Comparison of ENCODE assay signal across 9 cellular contexts in the genomic region with DNA sequence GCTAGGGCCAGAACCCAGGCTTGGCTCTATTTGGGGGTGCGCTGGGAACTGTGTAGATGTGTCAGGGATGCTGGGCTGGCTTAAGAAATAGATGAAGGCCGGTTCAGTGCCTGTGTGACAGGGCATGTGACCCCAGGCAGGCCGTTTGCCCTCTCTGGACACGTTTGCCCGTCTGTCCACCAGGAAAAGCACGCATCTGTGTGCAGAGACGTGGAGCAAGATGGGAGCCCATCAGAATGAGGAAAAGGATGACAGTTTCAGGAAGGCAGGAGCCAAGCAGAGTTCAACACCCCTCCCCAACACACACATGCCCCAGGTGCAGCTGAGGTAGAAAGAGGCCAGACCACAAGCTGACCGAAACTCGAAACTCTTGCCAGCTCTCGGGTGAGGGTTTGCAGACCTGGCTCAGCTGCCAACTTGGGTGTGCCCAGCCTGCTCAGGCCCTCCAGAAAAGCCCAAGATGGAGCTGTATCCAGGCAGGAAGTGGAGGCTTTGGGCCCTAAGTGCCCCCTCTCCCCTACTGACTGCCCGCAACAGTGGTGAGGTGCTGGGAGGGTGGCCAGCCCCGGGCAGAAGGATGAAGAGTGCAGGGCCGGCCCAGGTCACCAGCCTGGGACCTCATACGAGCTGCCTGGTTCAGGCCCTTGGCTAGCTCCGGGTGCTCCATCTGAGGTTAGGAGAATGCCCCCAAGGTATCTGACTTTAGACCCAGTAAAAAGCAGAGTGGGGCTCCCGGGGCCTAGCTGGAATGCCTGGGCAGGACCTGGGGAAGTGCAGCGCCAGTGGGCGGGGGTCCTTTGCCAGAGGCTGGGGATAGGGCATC. TPM values are rescaled to one million over a fixed set of nuclear protein-coding genes. Genes with fewer than 3 reads are reported as not detected.
DNase-seq lines count a peak whose midpoint lies in the region; ATAC-seq and TF ChIP-seq lines count a peak whose summit lies in the region.
"Had no signal": no experiment of that assay in that cellular context is flagged by ENCODE, and none has a peak within 500 bp of the region (broad histone marks: within the 10 kb centered on the region; RNA-seq: fewer than 3 reads in every experiment).

No MANE protein-coding gene starts in this region.

- POLR2A ChIA-PET in CD8-positive, alpha-beta T cell (lab: Charles Lee) = no interaction called here

- ATAC-seq in CD8-positive, alpha-beta T cell = no peak
- no peak for ATAC-seq in T-helper 17 cell

- H3K79me1 ChIP-seq in mesendoderm (ENCODE audit: low read length) = no peaks in the 10 kb centered on the region

- no peak overlapping the region for H3K4ac ChIP-seq in mesendoderm (ENCODE audit: low read depth, low read length)

- peak overlapping the region; percentile 83 for H2BK5ac ChIP-seq in mesendoderm (ENCODE audit: low read length)

- H3K4me1 ChIP-seq in CD8-positive, alpha-beta T cell (ENCODE audit: insufficient read depth, low read length) = no peaks in the 10 kb centered on the region
- peaks cover 14% of the 10 kb centered on the region for H3K4me1 ChIP-seq in mesendoderm (ENCODE audit: control insufficient read depth, low read depth, low read length)

- CTCF ChIA-PET in CD8-positive, alpha-beta T cell (lab: Charles Lee) = interaction anchor here (1.0 to 1.5 kb wide), 8 partner anchors 15 to 340 kb away, joined by 3 to 5 read pairs (median 3); a partner anchor contains a TSS

- H2BK15ac ChIP-seq in mesendoderm (replicated peaks; ENCODE audit: low read depth) = no peak overlapping the region

- no peaks in the 10 kb centered on the region for H3K9me3 ChIP-seq in CD8-positive, alpha-beta T cell (ENCODE audit: low read length)
- no peaks in the 10 kb centered on the region for H3K9me3 ChIP-seq in T-helper 17 cell (ENCODE audit: control insufficient read depth, low read length, poor library complexity, severe bottlenecking)

- H3K27me3 ChIP-seq in CD8-positive, alpha-beta T cell (ENCODE audit: insufficient read depth, low read length) = no peaks in the 10 kb centered on the region
- H3K27me3 ChIP-seq in mesendoderm (ENCODE audit: insufficient read depth, low read length, poor library complexity) = no peaks in the 10 kb centered on the region

- H3K4me3 ChIP-seq in CD8-positive, alpha-beta T cell (ENCODE audit: low read depth, low read length) = no peak overlapping the region
- no peak overlapping the region for H3K4me3 ChIP-seq in mesendoderm (ENCODE audit: low read length)

- no peak overlapping the region for H3K18ac ChIP-seq in mesendoderm (ENCODE audit: low read length)

- no peak overlapping the region for H4K8ac ChIP-seq in mesendoderm (ENCODE audit: low read depth, low read length)

- no peaks in the 10 kb centered on the region for H3K4me1 Mint-ChIP-seq in CD8-positive, alpha-beta T cell (ENCODE audit: low read depth)
- H3K4me1 Mint-ChIP-seq in HFFc6 (ENCODE audit: low read depth) = peaks cover 18% of the 10 kb centered on the region
- peaks cover 5% of the 10 kb centered on the region for H3K4me1 Mint-ChIP-seq in T-helper 17 cell
- H3K4me1 Mint-ChIP-seq: activated naive CD8-positive, alpha-beta T cell treated with anti-CD3 and anti-CD28 coated beads, Interleukin-2, amount 50 U/mL, for 24 hours had no signal

- H3K4me3 Mint-ChIP-seq in CD8-positive, alpha-beta T cell = no peak overlapping the region
- no peak overlapping the region for H3K4me3 Mint-ChIP-seq in HFFc6
- H3K4me3 Mint-ChIP-seq in T-helper 17 cell = no peak overlapping the region
- H3K4me3 Mint-ChIP-seq: activated naive CD8-positive, alpha-beta T cell treated with anti-CD3 and anti-CD28 coated beads, Interleukin-2, amount 50 U/mL, for 24 hours had no signal

- no peak overlapping the region for H4K5ac ChIP-seq in mesendoderm (ENCODE audit: low read length)

- no peak overlapping the region for H3K4me2 ChIP-seq in mesendoderm (ENCODE audit: low read length)

- H3K36me3 Mint-ChIP-seq in CD8-positive, alpha-beta T cell = no peaks in the 10 kb centered on the region
- H3K36me3 Mint-ChIP-seq in HFFc6 (ENCODE audit: low read depth) (no peaks in the 10 kb centered on the region), T-helper 17 cell (ENCODE audit: low read depth) (no peaks in the 10 kb centered on the region)

- intact Hi-C loops in CD8-positive, alpha-beta T cell (cut with DNase I, micrococcal nuclease) = loop anchor here in 1 of 2 experiments (5.0 kb wide), 1 partner anchor 311 kb away; no protein-coding TSS in a partner anchor

- peak overlapping the region; percentile 85 for H2AK5ac ChIP-seq in mesendoderm (ENCODE audit: low read length)

- H3K9me3 Mint-ChIP-seq in CD8-positive, alpha-beta T cell = no peaks in the 10 kb centered on the region
- no peaks in the 10 kb centered on the region for H3K9me3 Mint-ChIP-seq in HFFc6
- H3K9me3 Mint-ChIP-seq: activated naive CD8-positive, alpha-beta T cell treated with anti-CD3 and anti-CD28 coated beads, Interleukin-2, amount 50 U/mL, for 24 hours had no signal

- no CpG with 5 or more reads among the region's 18 CpGs for WGBS in mesendoderm (ENCODE audit: extremely low coverage, insufficient coverage, low lambda C conversion rate)

- peak; percentile 1 for TF ChIP-seq CTCF in CD8-positive, alpha-beta T cell (IDR thresholded peaks at IDR 0.05)
- TF ChIP-seq CTCF in HFFc6 (IDR thresholded peaks at IDR 0.05) = peak; percentile 71

- H3K36me3 ChIP-seq in CD8-positive, alpha-beta T cell (ENCODE audit: insufficient read depth, low read length) = no peaks in the 10 kb centered on the region
- H3K36me3 ChIP-seq in mesendoderm (ENCODE audit: control insufficient read depth, insufficient read depth, low read length) = no peaks in the 10 kb centered on the region

- H3K56ac ChIP-seq in mesendoderm (ENCODE audit: low read length) = peak overlapping the region; percentile 83

- H2BK120ac ChIP-seq in mesendoderm (ENCODE audit: low read depth, low read length) = no peak overlapping the region

- no peak overlapping the region for H3K23ac ChIP-seq in mesendoderm (ENCODE audit: low read length)

- H3K9ac ChIP-seq in mesendoderm (ENCODE audit: low read length) = peak overlapping the region; percentile 31

- no peak overlapping the region for H3K27ac Mint-ChIP-seq in CD8-positive, alpha-beta T cell
- H3K27ac Mint-ChIP-seq in HFFc6 (no peak overlapping the region), T-helper 17 cell (peak overlapping the region; percentile 39)
- H3K27ac Mint-ChIP-seq: activated naive CD8-positive, alpha-beta T cell treated with anti-CD3 and anti-CD28 coated beads, Interleukin-2, amount 50 U/mL, for 24 hours had no signal

- H3K27ac ChIP-seq in CD8-positive, alpha-beta T cell (ENCODE audit: low read depth, low read length) = no peak overlapping the region
- no peak overlapping the region for H3K27ac ChIP-seq in mesendoderm (ENCODE audit: low read depth, low read length)

- H3K27me3 Mint-ChIP-seq in CD8-positive, alpha-beta T cell (ENCODE audit: low read depth) = peaks cover 3% of the 10 kb centered on the region
- H3K27me3 Mint-ChIP-seq in HFFc6 (ENCODE audit: insufficient read depth) (peaks cover under 1% of the 10 kb centered on the region; the same call in 1 of the 2 replicates), T-helper 17 cell (peaks cover 23% of the 10 kb centered on the region)

- DNase-seq in CD8-positive, alpha-beta T cell = no peak
- DNase-seq in HFFc6 (no peak), T-helper 17 cell (no peak), mesendoderm (no peak), SW 1271 (lab: John Stamatoyannopoulos, UW) (no peak), NCI-H1105 treated with DMSO at 0.1 percent for 48 hours (lab: John Stamatoyannopoulos, UW) (no peak), epidermal melanocyte (ENCODE audit: insufficient read length, low spot score) (no peak), NCI-H2107 treated with DMSO at 0.1 percent for 48 hours (lab: John Stamatoyannopoulos, UW; ENCODE audit: unreplicated experiment) (no peak)

- no peaks in the 10 kb centered on the region for H3K79me2 ChIP-seq in mesendoderm (ENCODE audit: control insufficient read depth, insufficient read depth, low read length)

RNA-seq across cellular contexts. Expression of a gene that starts 10.2 kb away (rescaled TPM):
- total RNA-seq in CD8-positive, alpha-beta T cell = under 1 TPM; 0.19 to 0.24 TPM
- total RNA-seq in HFFc6 (2021; fragmentation: NEBNext Ultra II Directional; extraction: Animal tissue kit (Norgen Biotek cat#: 25700)) = under 1 TPM; 0.13 to 0.57 (median 0.26) TPM
- not detected for total RNA-seq in T-helper 17 cell
- 0.65 TPM for polyA plus RNA-seq in mesendoderm (2013, experiment 1 of 2)
- polyA plus RNA-seq in mesendoderm (2013, experiment 2 of 2) = 0.43 TPM

RNA-seq across cellular contexts. Expression of a gene that starts 14.9 kb away (rescaled TPM):
- not detected for total RNA-seq in CD8-positive, alpha-beta T cell
- under 1 TPM in 3 of 6 experiments, not detected in 3; 0.19 to 0.26 (median 0.21) TPM for total RNA-seq in HFFc6 (2021; fragmentation: NEBNext Ultra II Directional; extraction: Animal tissue kit (Norgen Biotek cat#: 25700))
- not detected for total RNA-seq in T-helper 17 cell
- polyA plus RNA-seq in mesendoderm (2013, experiment 1 of 2) = 0.56 TPM
- polyA plus RNA-seq in mesendoderm (2013, experiment 2 of 2) = 0.38 TPM

RNA-seq across cellular contexts. Expression of a gene that starts 53.4 kb away (rescaled TPM):
- under 1 TPM; 0.19 to 0.43 TPM for total RNA-seq in CD8-positive, alpha-beta T cell
- total RNA-seq in HFFc6 (2021; fragmentation: NEBNext Ultra II Directional; extraction: Animal tissue kit (Norgen Biotek cat#: 25700)) = 100 to 1,000 TPM; 502 to 857 (median 524) TPM
- total RNA-seq in T-helper 17 cell = 1 to 10 TPM; 3.4 to 8.9 TPM
- 0.60 TPM for polyA plus RNA-seq in mesendoderm (2013, experiment 1 of 2)
- 0.55 TPM for polyA plus RNA-seq in mesendoderm (2013, experiment 2 of 2)

Comparison
In these comparisons a context has a peak if more than half of its experiments do, and no peak if none do; other contexts are left out.
1. RNA of a gene that starts 53.4 kb away (total RNA-seq): 502 to 857 TPM in HFFc6; 3.4 to 8.9 TPM in T-helper 17 cell and 0.19 to 0.43 TPM in CD8-positive, alpha-beta T cell; every median in the first group is over 10 times any median in the second.